ENCODE assay signal across 10 cellular contexts in genomic region chr21:45318556-45319341, GRCh38. TPM values are rescaled to one million over a fixed set of nuclear protein-coding genes. Genes with fewer than 3 reads are reported as not detected.
A peak's percentile ranks its signal among the peaks of the same experiment; 100 is the strongest.
DNase-seq lines count a peak whose midpoint lies in the region; ATAC-seq lines count a peak whose summit lies in the region.
"Had no signal": no experiment of that assay in that cellular context is flagged by ENCODE, and none has a peak within 500 bp of the region (broad histone marks: within the 10 kb centered on the region; RNA-seq: fewer than 3 reads in every experiment).

No MANE protein-coding gene starts in this region.

- no peak overlapping the region for H3K4me3 ChIP-seq in skin epidermis

- ATAC-seq in left lobe of liver (peak; percentile 73), HG03378 (IDR thresholded peaks at IDR 0.05; ENCODE audit: unreplicated experiment) (no peak)
- ATAC-seq: activated CD8-positive, alpha-beta T cell treated with anti-CD3 and anti-CD28 coated beads for 36 hours had no signal

- peak; percentile 79 for DNase-seq in HuH-7 (ENCODE audit: low spot score)
- peak; percentile 71 for DNase-seq in left lobe of liver (ENCODE audit: low spot score)
- DNase-seq in SIG-M5 (lab: John Stamatoyannopoulos, UW) = no peak
- no peak for DNase-seq in COLO668 (lab: John Stamatoyannopoulos, UW; ENCODE audit: unreplicated experiment)
- DNase-seq in NCI-H2227 (lab: John Stamatoyannopoulos, UW; ENCODE audit: unreplicated experiment) = no peak
- DNase-seq: activated CD8-positive, alpha-beta T cell treated with anti-CD3 and anti-CD28 coated beads for 36 hours; KG1 had no signal

- H3K27ac ChIP-seq in cingulate gyrus (ENCODE audit: low read depth, low read length) = peak overlapping the region; percentile 72
- peak overlapping the region in 20 of 21 experiments; percentile 57 to 93 (median 76) for H3K27ac ChIP-seq in skin epidermis

RNA-seq across cellular contexts. Expression of gene POFUT2, which starts 31.1 kb away (rescaled TPM):
- 17.5 TPM for total RNA-seq in left lobe of liver

Comparison
In these comparisons a context has a peak if more than half of its experiments do, and no peak if none do; other contexts are left out.
1. DNase-seq: peak in HuH-7 (single experiment) and left lobe of liver (single experiment); none in SIG-M5 (single experiment), COLO668 (single experiment) and NCI-H2227 (single experiment).